Comparison of ENCODE assay signal across 8 cellular contexts in genomic region chr5:109410389-109411174, GRCh38. TPM values are rescaled to one million over a fixed set of nuclear protein-coding genes. Genes with fewer than 3 reads are reported as not detected.
DNase-seq lines count a peak whose midpoint lies in the region; ATAC-seq and TF ChIP-seq lines count a peak whose summit lies in the region.

No MANE protein-coding gene starts in this region.

- H3K27me3 ChIP-seq in BE2C = no peaks in the 10 kb centered on the region

- no peaks in the 10 kb centered on the region; the same call in none of the 2 replicates for H3K4me1 ChIP-seq in BE2C

- no peaks in the 10 kb centered on the region for H3K36me3 ChIP-seq in BE2C

- DNase-seq in BE2C = peak; percentile 50
- DNase-seq in HK-2 (ENCODE audit: unreplicated experiment) = peak; percentile 41
- DNase-seq in activated naive CD4-positive, alpha-beta T cell treated with anti-CD3 and anti-CD28 coated beads, Interleukin-2, amount 50 U/mL, for 72 hours (ENCODE audit: low spot score in 2 of 2) = peak; percentile 24 to 65
- DNase-seq in glomerular visceral epithelial cell (ENCODE audit: extremely low spot score) = peak; percentile 83
- DNase-seq in nucleus accumbens (lab: John Stamatoyannopoulos, UW) = peak in 52 of 56 donors; percentile 9 to 88 (median 60)
- DNase-seq in ureter (ENCODE audit: low spot score) = peak; percentile 77

- H3K9me3 Mint-ChIP-seq in activated naive CD4-positive, alpha-beta T cell treated with anti-CD3 and anti-CD28 coated beads, Interleukin-2, amount 50 U/mL, for 72 hours = peaks cover 9 to 10% of the 10 kb centered on the region in 2 donors

- H3K4me3 ChIP-seq in BE2C (ENCODE audit: low read depth, low read length) = peak overlapping the region; percentile 72

- peak; percentile 6 for ATAC-seq in GM19043 (IDR thresholded peaks at IDR 0.05; ENCODE audit: low read depth, unreplicated experiment)
- peak in 1 of 2 donors; percentile 15 for ATAC-seq in activated naive CD4-positive, alpha-beta T cell treated with anti-CD3 and anti-CD28 coated beads, Interleukin-2, amount 50 U/mL, for 72 hours

- peak overlapping the region; percentile 96 to 99 for H3K27ac Mint-ChIP-seq in activated naive CD4-positive, alpha-beta T cell treated with anti-CD3 and anti-CD28 coated beads, Interleukin-2, amount 50 U/mL, for 72 hours

- peak; percentile 58; the same call in 1 of the 2 replicates for TF ChIP-seq POLR2A in Raji (IDR thresholded peaks at IDR 0.05; ENCODE audit: insufficient read depth, low read depth, low read length)

- no peak for TF ChIP-seq CTCF in BE2C (IDR thresholded peaks at IDR 0.05; ENCODE audit: low read depth, low read length)

- H3K36me3 Mint-ChIP-seq in activated naive CD4-positive, alpha-beta T cell treated with anti-CD3 and anti-CD28 coated beads, Interleukin-2, amount 50 U/mL, for 72 hours = peaks cover 22 to 24% of the 10 kb centered on the region in 2 donors

- H3K9me3 ChIP-seq in BE2C = no peaks in the 10 kb centered on the region

RNA-seq across cellular contexts. Expression of gene PJA2, which starts 0.8 kb away (rescaled TPM):
- polyA plus RNA-seq in BE2C (2012; ENCODE audit: insufficient read depth, insufficient read length, low read depth) = 30.0 TPM
- total RNA-seq in activated naive CD4-positive, alpha-beta T cell treated with anti-CD3 and anti-CD28 coated beads, Interleukin-2, amount 50 U/mL, for 72 hours = 10 to 100 TPM; 63.6 to 64.5 TPM
- 102 TPM for total RNA-seq in ureter
